Comparison of ENCODE assay signal across 17 cellular contexts in genomic region chr18:79707671-79708070, GRCh38. TPM values are rescaled to one million over a fixed set of nuclear protein-coding genes. Genes with fewer than 3 reads are reported as not detected.
DNase-seq lines count a peak whose midpoint lies in the region; ATAC-seq and TF ChIP-seq lines count a peak whose summit lies in the region.
"Had no signal": no experiment of that assay in that cellular context is flagged by ENCODE, and none has a peak within 500 bp of the region (broad histone marks: within the 10 kb centered on the region; RNA-seq: fewer than 3 reads in every experiment).

No MANE protein-coding gene starts in this region.

- no peak overlapping the region for H3K27ac ChIP-seq in sigmoid colon
- H3K27ac ChIP-seq: 22Rv1, A549, C4-2B, HL-60 had no signal

- CTCF ChIA-PET in activated CD4-positive, alpha-beta memory T cell treated with anti-CD3 and anti-CD28 coated beads for 36 hours (lab: Charles Lee) = no interaction called here
- CTCF ChIA-PET in activated CD4-positive, alpha-beta memory T cell treated with anti-CD3 and anti-CD28 coated beads, Interleukin-2, amount 10 ng/mL, durations not matched to agents 7 days and 5 days (lab: Charles Lee) = no interaction called here
- CTCF ChIA-PET in T-cell (lab: Charles Lee) = no interaction called here

- no peaks in the 10 kb centered on the region for H3K27me3 ChIP-seq in sigmoid colon

- H3K36me3 Mint-ChIP-seq in activated CD4-positive, alpha-beta memory T cell treated with anti-CD3 and anti-CD28 coated beads for 36 hours = peaks cover 46% of the 10 kb centered on the region
- H3K36me3 Mint-ChIP-seq in activated CD4-positive, alpha-beta memory T cell treated with anti-CD3 and anti-CD28 coated beads, Interleukin-2, amount 10 ng/mL, durations not matched to agents 7 days and 5 days (ENCODE audit: low read depth) = peaks cover 77% of the 10 kb centered on the region
- peaks cover 75% of the 10 kb centered on the region for H3K36me3 Mint-ChIP-seq in effector memory CD8-positive, alpha-beta T cell (ENCODE audit: insufficient read depth)
- peaks cover 71% of the 10 kb centered on the region for H3K36me3 Mint-ChIP-seq in T-cell
- peaks cover 90% of the 10 kb centered on the region in 2 donors for H3K36me3 Mint-ChIP-seq in CD14-positive monocyte

- POLR2A ChIA-PET in activated CD4-positive, alpha-beta memory T cell treated with anti-CD3 and anti-CD28 coated beads for 36 hours (lab: Charles Lee) = no interaction called here
- POLR2A ChIA-PET in activated CD4-positive, alpha-beta memory T cell treated with anti-CD3 and anti-CD28 coated beads, Interleukin-2, amount 10 ng/mL, durations not matched to agents 7 days and 5 days (lab: Charles Lee) = no interaction called here
- POLR2A ChIA-PET in T-cell (lab: Charles Lee) = no interaction called here

- H3K4me1 Mint-ChIP-seq in activated CD4-positive, alpha-beta memory T cell treated with anti-CD3 and anti-CD28 coated beads for 36 hours (ENCODE audit: low read depth) = peaks cover 7% of the 10 kb centered on the region
- H3K4me1 Mint-ChIP-seq in activated CD4-positive, alpha-beta memory T cell treated with anti-CD3 and anti-CD28 coated beads, Interleukin-2, amount 10 ng/mL, durations not matched to agents 7 days and 5 days = peaks cover 3% of the 10 kb centered on the region
- H3K4me1 Mint-ChIP-seq in effector memory CD8-positive, alpha-beta T cell (ENCODE audit: low read depth in 2 of 2) = peaks cover 10 to 12% of the 10 kb centered on the region in 2 donors
- peaks cover 2 to 6% (median 6%) of the 10 kb centered on the region in 3 donors for H3K4me1 Mint-ChIP-seq in T-cell
- no peaks in the 10 kb centered on the region for H3K4me1 Mint-ChIP-seq in CD14-positive monocyte
- H3K4me1 Mint-ChIP-seq: GM23338 had no signal

- no peaks in the 10 kb centered on the region for H3K27me3 Mint-ChIP-seq in activated CD4-positive, alpha-beta memory T cell treated with anti-CD3 and anti-CD28 coated beads for 36 hours
- H3K27me3 Mint-ChIP-seq in activated CD4-positive, alpha-beta memory T cell treated with anti-CD3 and anti-CD28 coated beads, Interleukin-2, amount 10 ng/mL, durations not matched to agents 7 days and 5 days = no peaks in the 10 kb centered on the region
- no peaks in the 10 kb centered on the region for H3K27me3 Mint-ChIP-seq in effector memory CD8-positive, alpha-beta T cell
- no peaks in the 10 kb centered on the region for H3K27me3 Mint-ChIP-seq in T-cell
- H3K27me3 Mint-ChIP-seq in CD14-positive monocyte (ENCODE audit: low read depth in 3 of 3) = peaks cover 0 to 1% (median 0%) of the 10 kb centered on the region in 3 donors
- H3K27me3 Mint-ChIP-seq: CD4-positive, alpha-beta memory T cell had no signal

- no peak overlapping the region for H3K4me3 Mint-ChIP-seq in activated CD4-positive, alpha-beta memory T cell treated with anti-CD3 and anti-CD28 coated beads for 36 hours
- no peak overlapping the region for H3K4me3 Mint-ChIP-seq in activated CD4-positive, alpha-beta memory T cell treated with anti-CD3 and anti-CD28 coated beads, Interleukin-2, amount 10 ng/mL, durations not matched to agents 7 days and 5 days
- no peak overlapping the region for H3K4me3 Mint-ChIP-seq in effector memory CD8-positive, alpha-beta T cell
- H3K4me3 Mint-ChIP-seq in T-cell (no peak overlapping the region), CD14-positive monocyte (no peak overlapping the region)
- H3K4me3 Mint-ChIP-seq: CD4-positive, alpha-beta memory T cell; GM23338 had no signal

- WGBS in sigmoid colon, 2 donors = 91 to 94% methylated on average over 15 of the region's 15 CpGs

- H3K36me3 ChIP-seq in sigmoid colon = peaks cover 5 to 83% (median 22%) of the 10 kb centered on the region in 4 donors

- TF ChIP-seq CTCF in sigmoid colon (IDR thresholded peaks at IDR 0.05) (no peak), CD14-positive monocyte (IDR thresholded peaks at IDR 0.05) (no peak)

- no peaks in the 10 kb centered on the region for H3K9me3 ChIP-seq in sigmoid colon
- H3K9me3 ChIP-seq: A549 had no signal

- no peaks in the 10 kb centered on the region for H3K9me3 Mint-ChIP-seq in activated CD4-positive, alpha-beta memory T cell treated with anti-CD3 and anti-CD28 coated beads for 36 hours
- H3K9me3 Mint-ChIP-seq in activated CD4-positive, alpha-beta memory T cell treated with anti-CD3 and anti-CD28 coated beads, Interleukin-2, amount 10 ng/mL, durations not matched to agents 7 days and 5 days = no peaks in the 10 kb centered on the region
- H3K9me3 Mint-ChIP-seq in effector memory CD8-positive, alpha-beta T cell = no peaks in the 10 kb centered on the region
- H3K9me3 Mint-ChIP-seq in T-cell (no peaks in the 10 kb centered on the region), CD14-positive monocyte (peaks cover 0 to 8% (median 2%) of the 10 kb centered on the region in 7 donors)
- H3K9me3 Mint-ChIP-seq: CD4-positive, alpha-beta memory T cell; GM23338 had no signal

- peak overlapping the region; percentile 65 for H3K27ac Mint-ChIP-seq in activated CD4-positive, alpha-beta memory T cell treated with anti-CD3 and anti-CD28 coated beads for 36 hours
- H3K27ac Mint-ChIP-seq in activated CD4-positive, alpha-beta memory T cell treated with anti-CD3 and anti-CD28 coated beads, Interleukin-2, amount 10 ng/mL, durations not matched to agents 7 days and 5 days = no peak overlapping the region
- H3K27ac Mint-ChIP-seq in effector memory CD8-positive, alpha-beta T cell = peak overlapping the region; percentile 33 to 57
- no peak overlapping the region for H3K27ac Mint-ChIP-seq in T-cell
- H3K27ac Mint-ChIP-seq in CD14-positive monocyte = no peak overlapping the region
- H3K27ac Mint-ChIP-seq: GM23338 had no signal

- H3K4me1 ChIP-seq in sigmoid colon = no peaks in the 10 kb centered on the region
- H3K4me1 ChIP-seq: A549 had no signal

- H3K4me3 ChIP-seq in sigmoid colon = no peak overlapping the region
- H3K4me3 ChIP-seq: A549, GM23338 had no signal

- TF ChIP-seq EP300 in sigmoid colon (IDR thresholded peaks at IDR 0.05) = no peak

- no peak for TF ChIP-seq POLR2A in sigmoid colon (IDR thresholded peaks at IDR 0.05)

- no peak for DNase-seq in activated CD4-positive, alpha-beta memory T cell treated with anti-CD3 and anti-CD28 coated beads for 36 hours
- no peak for DNase-seq in activated CD4-positive, alpha-beta memory T cell treated with anti-CD3 and anti-CD28 coated beads, Interleukin-2, amount 10 ng/mL, durations not matched to agents 7 days and 5 days
- DNase-seq in effector memory CD8-positive, alpha-beta T cell = no peak
- DNase-seq in sigmoid colon (peak; percentile 26), T-cell (no peak), CD14-positive monocyte (ENCODE audit: low spot score) (no peak)
- no peak for DNase-seq in stimulated activated CD4-positive, alpha-beta T cell treated with anti-CD3 and anti-CD28 coated beads, Interleukin-12 subunit alpha, Interleukin-12 subunit beta, amount 100 ng/mL, for 4 hours
- DNase-seq: AML-193; Calu3; CD4-positive, alpha-beta memory T cell; DMS 273 treated with DMSO at 0.1 percent for 48 hours; HCEC 1CT had no signal

- intact Hi-C loops in activated CD4-positive, alpha-beta memory T cell treated with anti-CD3 and anti-CD28 coated beads for 36 hours (cut with micrococcal nuclease) = no loop called here
- intact Hi-C loops in sigmoid colon (cut with DNase I) = no loop called here
- intact Hi-C loops in CD14-positive monocyte (cut with micrococcal nuclease) = no loop called here

- no peak for ATAC-seq in effector memory CD8-positive, alpha-beta T cell (replicated peaks)
- no peak for ATAC-seq in T-cell (replicated peaks in 1 of 4)
- ATAC-seq: A549, GM23338 had no signal

RNA-seq across cellular contexts. Expression of gene CTDP1, which starts 28.1 kb away (rescaled TPM):
- 10 to 100 TPM; 35.4 to 36.0 TPM for total RNA-seq in activated CD4-positive, alpha-beta memory T cell treated with anti-CD3 and anti-CD28 coated beads for 36 hours
- 10 to 100 TPM; 34.8 to 38.0 TPM for total RNA-seq in activated CD4-positive, alpha-beta memory T cell treated with anti-CD3 and anti-CD28 coated beads, Interleukin-2, amount 10 ng/mL, durations not matched to agents 7 days and 5 days
- total RNA-seq in sigmoid colon (10 to 100 TPM; 11.1 to 14.7 (median 12.6) TPM), T-cell (10 to 100 TPM; 46.3 to 78.0 (median 49.4) TPM)
- polyA plus RNA-seq in sigmoid colon (10 to 100 TPM; 15.6 to 25.9 (median 22.3) TPM), CD14-positive monocyte (1 to 10 TPM; 9.1 TPM)

Comparison
In these comparisons a context has a peak if more than half of its experiments do, and no peak if none do; other contexts are left out.
1. H3K27ac Mint-ChIP-seq: peak in activated CD4-positive, alpha-beta memory T cell treated with anti-CD3 and anti-CD28 coated beads for 36 hours (single experiment) and effector memory CD8-positive, alpha-beta T cell (2 of 2); none in activated CD4-positive, alpha-beta memory T cell treated with anti-CD3 and anti-CD28 coated beads, Interleukin-2, amount 10 ng/mL, durations not matched to agents 7 days and 5 days (single experiment), T-cell (0 of 2) and CD14-positive monocyte (0 of 7).